Comparison of ENCODE assay signal across 1 cellular context in the genomic region with DNA sequence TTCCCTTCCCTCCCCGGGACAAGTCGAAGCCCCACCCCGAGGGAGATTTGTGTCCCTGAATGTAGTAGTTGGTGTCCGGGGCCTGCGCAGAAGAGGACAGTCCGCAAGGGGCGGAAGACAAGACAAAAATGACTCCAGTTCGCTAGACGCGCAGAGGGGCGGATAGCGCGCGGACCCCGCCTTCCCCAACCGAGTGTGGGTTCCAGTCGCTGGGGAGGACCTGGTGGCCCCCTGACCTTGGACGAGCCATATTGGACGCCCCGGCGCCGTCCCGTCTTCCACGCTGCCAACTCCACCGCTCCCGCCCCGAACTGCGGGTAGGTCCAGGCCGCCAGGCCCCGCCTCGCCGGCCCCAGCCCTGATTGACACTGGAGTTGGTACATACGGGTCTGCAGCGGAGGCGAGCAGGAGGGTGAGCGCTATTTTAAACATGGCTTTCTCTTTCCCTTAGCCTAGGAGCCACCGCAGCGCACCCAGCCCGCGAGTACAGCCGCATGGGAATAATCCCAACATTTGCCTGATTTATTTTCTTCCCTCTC.
TF ChIP-seq lines count a peak whose summit lies in the region.

No MANE protein-coding gene starts in this region.

TF ChIP-seq in K562, 482 proteins besides CTCF, POLR2A, EP300 and RAD21 (continued from another document):
- TF ChIP-seq NEUROD1 (IDR thresholded peaks at IDR 0.05; ENCODE audit: borderline replicate concordance, low read depth, low read length, partially characterized antibody) = peak; percentile 15
- TF ChIP-seq ESRRA (IDR thresholded peaks at IDR 0.05; ENCODE audit: borderline replicate concordance, low read depth) = peak; percentile 75
- no peak for TF ChIP-seq ZNF318 (IDR thresholded peaks at IDR 0.05; ENCODE audit: borderline replicate concordance in 1 of 2, low read depth in 1 of 2)
- TF ChIP-seq PHF21A (IDR thresholded peaks at IDR 0.05; ENCODE audit: borderline replicate concordance, low read depth) = peak; percentile 40; the same call in 1 of the 2 replicates
- TF ChIP-seq, protein P1, sequence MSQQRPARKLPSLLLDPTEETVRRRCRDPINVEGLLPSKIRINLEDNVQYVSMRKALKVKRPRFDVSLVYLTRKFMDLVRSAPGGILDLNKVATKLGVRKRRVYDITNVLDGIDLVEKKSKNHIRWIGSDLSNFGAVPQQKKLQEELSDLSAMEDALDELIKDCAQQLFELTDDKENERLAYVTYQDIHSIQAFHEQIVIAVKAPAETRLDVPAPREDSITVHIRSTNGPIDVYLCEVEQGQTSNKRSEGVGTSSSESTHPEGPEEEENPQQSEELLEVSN (IDR thresholded peaks at IDR 0.05; ENCODE audit: borderline replicate concordance in 1 of 2, extremely low read depth in 1 of 2, insufficient read depth in 1 of 2, insufficient read length in 1 of 2, low read depth in 1 of 2, low read length in 1 of 2, poor library complexity in 1 of 2, severe bottlenecking in 1 of 2) = peak; percentile 25 to 47
- TF ChIP-seq PHF20 (IDR thresholded peaks at IDR 0.05; ENCODE audit: partially characterized antibody) = no peak
- peak; percentile 61 for TF ChIP-seq TAF1 (IDR thresholded peaks at IDR 0.05; ENCODE audit: control insufficient read depth, extremely low read depth, insufficient read depth, low read length, severe bottlenecking)
